8 cellular contexts compared by ENCODE assay signal in the genomic region with DNA sequence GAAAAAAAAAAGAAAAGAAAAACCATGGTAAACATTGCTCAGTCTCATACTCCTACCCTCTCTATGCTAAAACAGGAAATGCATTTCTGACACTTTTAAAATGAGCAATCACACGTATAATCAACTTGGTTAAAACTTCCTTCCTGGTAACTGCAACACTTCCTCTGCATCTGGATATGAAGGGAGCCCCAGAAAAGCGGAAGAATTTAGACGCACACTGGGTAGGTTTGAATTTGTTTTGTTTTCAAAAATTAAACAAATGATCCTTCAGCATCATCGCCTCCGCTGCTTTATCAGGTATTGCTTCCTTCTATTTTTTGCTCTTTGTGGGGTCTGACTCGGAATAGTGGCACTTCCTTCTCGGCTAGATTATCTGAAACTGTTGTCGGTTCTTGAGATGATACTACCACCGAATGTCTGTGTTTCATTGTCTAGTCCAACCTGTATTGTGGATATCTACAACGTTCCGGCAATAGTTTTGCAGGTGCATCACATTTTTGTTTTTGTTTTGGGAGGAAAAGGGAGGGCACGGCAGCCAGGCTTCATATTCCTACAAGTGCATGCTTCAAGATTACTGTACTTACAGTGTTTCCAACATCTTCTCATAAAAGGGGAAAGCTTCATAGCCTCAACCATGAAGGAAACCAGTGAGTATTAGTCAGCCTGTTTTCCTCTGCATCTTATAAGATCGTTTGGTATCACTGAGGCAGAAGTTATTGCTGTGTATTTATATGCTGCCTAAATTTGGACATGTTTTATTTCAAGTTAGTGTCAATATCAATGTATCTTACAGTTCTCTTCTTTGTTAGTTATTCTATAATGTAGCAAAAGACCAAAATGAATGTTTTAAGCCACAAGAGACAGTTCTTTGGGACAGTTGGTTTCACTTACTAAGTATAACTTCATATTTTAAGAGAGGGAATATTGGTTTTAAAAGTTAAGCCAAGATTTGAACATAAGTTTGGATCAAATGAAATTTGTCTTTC. TPM values are rescaled to one million over a fixed set of nuclear protein-coding genes. Genes with fewer than 3 reads are reported as not detected.
DNase-seq lines count a peak whose midpoint lies in the region; ATAC-seq and TF ChIP-seq lines count a peak whose summit lies in the region.

A gene (plus strand): TSS at position 153 of the 986 bp plus-strand sequence. CDS start 2,280 bp downstream, outside the sequence.

- CTCF ChIA-PET in activated B cell treated with CpG ODN at 0.5 μM for 24 hours (lab: Charles Lee) = interaction anchor here (1.3 to 1.5 kb wide), 2 partner anchors 70 to 303 kb away, joined by 3 read pairs; a partner anchor contains a TSS

- peaks cover 34% of the 10 kb centered on the region for H4K20me1 ChIP-seq in BLaER1

- H3K27ac ChIP-seq in BLaER1 = peak within 1 kb of the TSS; percentile 94
- H3K27ac ChIP-seq in lung (ENCODE audit: low read depth in 1 of 2, low read length in 1 of 2) = peak within 1 kb of the TSS in 1 of 2 donors; percentile 57

- DNase-seq in activated B cell treated with CpG ODN at 0.5 μM for 24 hours = no peak
- no peak for DNase-seq in lung (ENCODE audit: low spot score)
- no peak for DNase-seq in COLO829 (ENCODE audit: low spot score)
- no peak for DNase-seq in DMS53 (lab: John Stamatoyannopoulos, UW)
- DNase-seq in SHP77 treated with DMSO at 0.1 percent for 48 hours (lab: John Stamatoyannopoulos, UW) = no peak

- peak within 1 kb of the TSS; percentile 80 for H3K4me3 ChIP-seq in BLaER1
- no peak within 1 kb of the TSS for H3K4me3 ChIP-seq in lung

- H3K4me3 Mint-ChIP-seq in activated B cell treated with CpG ODN at 0.5 μM for 24 hours = peak within 1 kb of the TSS; percentile 91

- H3K4me1 Mint-ChIP-seq in activated B cell treated with CpG ODN at 0.5 μM for 24 hours = peaks cover 71% of the 10 kb centered on the region

- peaks cover 50% of the 10 kb centered on the region for H3K36me3 Mint-ChIP-seq in activated B cell treated with CpG ODN at 0.5 μM for 24 hours (ENCODE audit: low read depth)

- peak within 1 kb of the TSS; percentile 88 for H3K9ac ChIP-seq in BLaER1

- intact Hi-C loops in activated B cell treated with CpG ODN at 0.5 μM for 24 hours (cut with micrococcal nuclease) = loop anchor here (1.0 to 10.0 kb wide), 9 partner anchors 18 to 1921 kb away; a partner anchor contains a TSS

- TF ChIP-seq CTCF in activated B cell treated with CpG ODN at 0.5 μM for 24 hours (IDR thresholded peaks at IDR 0.05) = no peak
- no peak for TF ChIP-seq CTCF in lung (IDR thresholded peaks at IDR 0.05; ENCODE audit: control extremely low read depth, extremely low read depth)

- peak within 1 kb of the TSS; percentile 90 for H3K27ac Mint-ChIP-seq in activated B cell treated with CpG ODN at 0.5 μM for 24 hours

- no peaks in the 10 kb centered on the region for H3K27me3 Mint-ChIP-seq in activated B cell treated with CpG ODN at 0.5 μM for 24 hours

- peaks cover 33% of the 10 kb centered on the region for H3K36me3 ChIP-seq in BLaER1
- no peaks in the 10 kb centered on the region for H3K36me3 ChIP-seq in lung (ENCODE audit: control insufficient read depth in 2 of 2, insufficient read depth in 2 of 2, low read length in 2 of 2)

- ATAC-seq in GM19328 (IDR thresholded peaks at IDR 0.05; ENCODE audit: unreplicated experiment) (peak; percentile 70), HG03354 (IDR thresholded peaks at IDR 0.05; ENCODE audit: poor library complexity, severe bottlenecking, unreplicated experiment) (peak; percentile 77), activated B cell treated with CpG ODN at 0.5 μM for 24 hours (ENCODE audit: low read depth) (peak; percentile 83), lung (ENCODE audit: insufficient read depth, low FRiP score) (peak; percentile 73)

- H3K4me1 ChIP-seq in BLaER1 (peaks cover 71% of the 10 kb centered on the region), lung (ENCODE audit: control insufficient read depth in 2 of 2, insufficient read depth in 2 of 2, low read length in 2 of 2) (peaks cover 3% of the 10 kb centered on the region in 2 donors)

- H3K4me2 ChIP-seq in BLaER1 = peak within 1 kb of the TSS; percentile 97

- 14 to 33% methylated on average over 13 of the region's 13 CpGs for WGBS in lung, 2 donors

- H3K9me3 ChIP-seq in BLaER1 (peaks cover 11% of the 10 kb centered on the region; the same call in 1 of the 2 replicates), lung (ENCODE audit: control insufficient read depth in 2 of 2, insufficient read depth in 1 of 2, low read length in 1 of 2) (peaks cover 0 to 5% of the 10 kb centered on the region in 2 donors)

- no peaks in the 10 kb centered on the region for H3K27me3 ChIP-seq in BLaER1
- H3K27me3 ChIP-seq in lung (ENCODE audit: control insufficient read depth, insufficient read depth) = no peaks in the 10 kb centered on the region

- H3K9me3 Mint-ChIP-seq in activated B cell treated with CpG ODN at 0.5 μM for 24 hours = no peaks in the 10 kb centered on the region

- POLR2A ChIA-PET in activated B cell treated with CpG ODN at 0.5 μM for 24 hours (lab: Charles Lee) = interaction anchor here (0.6 to 4.3 kb wide), 8 partner anchors 10 to 581 kb away, joined by 3 to 27 read pairs (median 6); a partner anchor contains a TSS

RNA-seq across cellular contexts. Expression of the gene that starts here (rescaled TPM):
- total RNA-seq in activated B cell treated with CpG ODN at 0.5 μM for 24 hours (62.0 and 63.6 TPM in 2 replicates), lung (10 to 100 TPM; 10.1 to 10.8 TPM)
- polyA plus RNA-seq in lung = 1 to 10 TPM in 1 of 2 donors, under 1 TPM in 1; 0.61 to 3.5 TPM
